Comparison of ENCODE assay signal across 9 cellular contexts in the genomic region with DNA sequence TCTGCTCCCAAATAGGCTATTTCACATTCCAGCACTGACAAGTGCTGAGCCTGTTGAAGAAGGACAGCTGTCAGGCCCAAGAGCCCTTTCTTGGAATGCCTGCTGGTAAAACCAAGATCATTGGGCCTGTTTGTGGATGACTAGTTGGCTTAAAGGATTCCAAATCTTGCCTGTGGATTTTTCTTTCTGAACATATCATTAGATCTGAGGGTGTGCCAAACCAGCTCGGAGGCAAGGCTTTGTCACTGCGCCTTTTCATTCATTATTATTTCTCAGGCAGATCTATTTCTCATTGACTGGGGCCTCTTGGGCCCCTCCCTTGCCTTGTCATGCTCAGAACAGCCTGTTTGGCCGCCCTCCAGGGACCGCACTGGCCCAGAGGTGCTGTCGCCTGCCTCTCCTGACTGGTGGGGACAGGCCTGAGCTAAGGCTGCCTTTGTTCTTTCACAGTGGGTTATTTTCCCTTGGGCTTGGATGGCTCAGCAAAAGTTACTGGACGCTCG.
DNase-seq lines count a peak whose midpoint lies in the region; ATAC-seq and TF ChIP-seq lines count a peak whose summit lies in the region.
"Had no signal": no experiment of that assay in that cellular context is flagged by ENCODE, and none has a peak within 500 bp of the region (broad histone marks: within the 10 kb centered on the region; RNA-seq: fewer than 3 reads in every experiment).

No MANE protein-coding gene starts in this region.

- intact Hi-C loops in ascending aorta (cut with DNase I) = loop anchor here (2.0 to 5.0 kb wide), 3 partner anchors 124 to 249 kb away; a partner anchor contains a TSS
- intact Hi-C loops in cardiac septum (cut with DNase I) = no loop called here
- intact Hi-C loops in prostate gland (cut with DNase I) = no loop called here
- intact Hi-C loops in activated CD4-positive, alpha-beta memory T cell treated with anti-CD3 and anti-CD28 coated beads for 36 hours (cut with micrococcal nuclease) = no loop called here

- H3K27me3 ChIP-seq in ascending aorta = no peaks in the 10 kb centered on the region
- H3K27me3 ChIP-seq in prostate gland (replicated peaks; ENCODE audit: insufficient read depth) = no peaks in the 10 kb centered on the region

- no peak overlapping the region for H3K4me3 Mint-ChIP-seq in activated CD4-positive, alpha-beta memory T cell treated with anti-CD3 and anti-CD28 coated beads for 36 hours
- H3K4me3 Mint-ChIP-seq in activated T-cell treated with anti-CD3 and anti-CD28 coated beads, Interleukin-2, amount 50 U/mL, for 4 hours = no peak overlapping the region
- H3K4me3 Mint-ChIP-seq: CD4-positive, alpha-beta T cell had no signal

- no peaks in the 10 kb centered on the region for H3K27me3 Mint-ChIP-seq in activated CD4-positive, alpha-beta memory T cell treated with anti-CD3 and anti-CD28 coated beads for 36 hours
- no peaks in the 10 kb centered on the region for H3K27me3 Mint-ChIP-seq in activated T-cell treated with anti-CD3 and anti-CD28 coated beads, Interleukin-2, amount 50 U/mL, for 4 hours (ENCODE audit: low read depth)
- H3K27me3 Mint-ChIP-seq: CD4-positive, alpha-beta T cell had no signal

- DNase-seq in HCEC 1CT = peak; percentile 21
- peak in 1 of 2 donors; percentile 79 for DNase-seq in ascending aorta (ENCODE audit: low spot score in 2 of 2)
- peak; percentile 80 for DNase-seq in cardiac septum (ENCODE audit: low spot score)
- DNase-seq in prostate gland (ENCODE audit: low spot score) = peak; percentile 89
- no peak for DNase-seq in activated CD4-positive, alpha-beta memory T cell treated with anti-CD3 and anti-CD28 coated beads for 36 hours
- no peak for DNase-seq in NCI-H510A treated with DMSO at 0.1 percent for 48 hours (lab: John Stamatoyannopoulos, UW)
- DNase-seq in activated T-cell treated with anti-CD3 and anti-CD28 coated beads, Interleukin-2, amount 50 U/mL, for 4 hours = no peak
- DNase-seq: CD4-positive, alpha-beta T cell had no signal

- TF ChIP-seq CTCF in ascending aorta (IDR thresholded peaks at IDR 0.05) = no peak
- peak in 1 of 4 experiments; percentile 5 for TF ChIP-seq CTCF in prostate gland (IDR thresholded peaks at IDR 0.05)

- peaks cover 0 to 17% of the 10 kb centered on the region in 2 donors for H3K4me1 ChIP-seq in ascending aorta
- no peaks in the 10 kb centered on the region for H3K4me1 ChIP-seq in prostate gland (replicated peaks)

- H3K9me3 ChIP-seq in ascending aorta (no peaks in the 10 kb centered on the region), prostate gland (no peaks in the 10 kb centered on the region)

- POLR2A ChIA-PET in activated CD4-positive, alpha-beta memory T cell treated with anti-CD3 and anti-CD28 coated beads for 36 hours (lab: Charles Lee) = no interaction called here

- no peaks in the 10 kb centered on the region for H3K36me3 Mint-ChIP-seq in activated CD4-positive, alpha-beta memory T cell treated with anti-CD3 and anti-CD28 coated beads for 36 hours
- H3K36me3 Mint-ChIP-seq in activated T-cell treated with anti-CD3 and anti-CD28 coated beads, Interleukin-2, amount 50 U/mL, for 4 hours (ENCODE audit: insufficient read depth) = peaks cover 2% of the 10 kb centered on the region

- H3K27ac Mint-ChIP-seq in activated CD4-positive, alpha-beta memory T cell treated with anti-CD3 and anti-CD28 coated beads for 36 hours = no peak overlapping the region
- H3K27ac Mint-ChIP-seq: CD4-positive, alpha-beta T cell had no signal

- CTCF ChIA-PET in activated CD4-positive, alpha-beta memory T cell treated with anti-CD3 and anti-CD28 coated beads for 36 hours (lab: Charles Lee) = interaction anchor here (1.4 kb wide), 1 partner anchor 11 kb away, joined by 3 read pairs; no protein-coding TSS in a partner anchor

- no peaks in the 10 kb centered on the region for H3K4me1 Mint-ChIP-seq in activated CD4-positive, alpha-beta memory T cell treated with anti-CD3 and anti-CD28 coated beads for 36 hours (ENCODE audit: low read depth)
- peaks cover 2% of the 10 kb centered on the region for H3K4me1 Mint-ChIP-seq in activated T-cell treated with anti-CD3 and anti-CD28 coated beads, Interleukin-2, amount 50 U/mL, for 4 hours (ENCODE audit: low read depth)

- H3K27ac ChIP-seq in ascending aorta = peak overlapping the region; percentile 71 to 74
- H3K27ac ChIP-seq in prostate gland = no peak overlapping the region

- H3K36me3 ChIP-seq in ascending aorta = no peaks in the 10 kb centered on the region
- H3K36me3 ChIP-seq in prostate gland = no peaks in the 10 kb centered on the region

- no peak for ATAC-seq in activated T-cell treated with anti-CD3 and anti-CD28 coated beads, Interleukin-2, amount 50 U/mL, for 4 hours
- ATAC-seq in HG02852 (IDR thresholded peaks at IDR 0.05; ENCODE audit: unreplicated experiment) = no peak

- WGBS in prostate gland = 52% methylated on average over 7 of the region's 7 CpGs

- no peaks in the 10 kb centered on the region for H3K9me3 Mint-ChIP-seq in activated CD4-positive, alpha-beta memory T cell treated with anti-CD3 and anti-CD28 coated beads for 36 hours
- no peaks in the 10 kb centered on the region for H3K9me3 Mint-ChIP-seq in activated T-cell treated with anti-CD3 and anti-CD28 coated beads, Interleukin-2, amount 50 U/mL, for 4 hours
- H3K9me3 Mint-ChIP-seq: CD4-positive, alpha-beta T cell had no signal

- no peak overlapping the region for H3K4me3 ChIP-seq in ascending aorta
- H3K4me3 ChIP-seq in prostate gland = no peak overlapping the region

- TF ChIP-seq POLR2A in prostate gland (IDR thresholded peaks at IDR 0.05) = no peak

Comparison
In these comparisons a context has a peak if more than half of its experiments do, and no peak if none do; other contexts are left out.
1. DNase-seq: peak in HCEC 1CT (single experiment), cardiac septum (single experiment) and prostate gland (single experiment); none in activated CD4-positive, alpha-beta memory T cell treated with anti-CD3 and anti-CD28 coated beads for 36 hours (single experiment), NCI-H510A treated with DMSO at 0.1 percent for 48 hours (single experiment) and activated T-cell treated with anti-CD3 and anti-CD28 coated beads, Interleukin-2, amount 50 U/mL, for 4 hours (single experiment).
2. H3K27ac ChIP-seq: peak in ascending aorta (2 of 2); none in prostate gland (0 of 2).